Comparison of ENCODE assay signal across 21 cellular contexts in the genomic region with DNA sequence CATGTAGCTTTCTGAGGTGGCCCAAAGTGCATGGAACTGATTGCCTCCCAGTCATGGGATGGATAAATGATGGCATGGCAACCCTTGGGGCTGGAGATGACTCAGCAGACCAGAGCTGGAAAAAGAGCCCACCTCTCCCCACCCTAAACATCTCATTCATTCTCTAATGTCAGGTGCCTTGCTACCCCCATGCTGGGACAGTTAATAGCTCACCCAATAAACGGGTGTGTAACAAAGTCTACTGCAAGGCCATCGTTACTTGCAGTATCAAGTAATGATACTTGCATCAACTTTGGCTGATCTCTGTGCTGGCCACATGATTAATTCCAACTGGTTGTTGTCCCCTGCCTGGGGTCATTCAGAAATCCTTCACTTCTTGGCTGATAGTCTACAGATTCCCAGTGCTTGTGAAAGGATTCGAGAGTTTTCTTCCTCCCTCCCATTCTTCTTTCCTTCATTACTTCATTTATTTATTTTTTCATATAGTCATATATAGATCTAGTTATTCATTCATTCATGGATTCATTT.
A peak's percentile ranks its signal among the peaks of the same experiment; 100 is the strongest.
DNase-seq lines count a peak whose midpoint lies in the region; ATAC-seq, FAIRE-seq and TF ChIP-seq lines count a peak whose summit lies in the region.
"Had no signal": no experiment of that assay in that cellular context is flagged by ENCODE, and none has a peak within 500 bp of the region (broad histone marks: within the 10 kb centered on the region; RNA-seq: fewer than 3 reads in every experiment).

No MANE protein-coding gene starts in this region.

- in situ Hi-C loops in HepG2 (cut with HindIII; ENCODE audit: extremely low pct_ligation_motif_present, low pct_unique_long_range_greater_than_20kb) = loop anchor here (10.0 to 25.0 kb wide), 2 partner anchors 227 to 620 kb away; no protein-coding TSS in a partner anchor

- H2AFZ ChIP-seq in HepG2 (ENCODE audit: low read length) = no peak overlapping the region

- H3K36me3 ChIP-seq in liver (ENCODE audit: control insufficient read depth in 4 of 4, insufficient read depth in 3 of 4, low read depth in 1 of 4, low read length in 3 of 4) (no peaks in the 10 kb centered on the region), HepG2 (replicated peaks in 1 of 2; ENCODE audit: control insufficient read depth in 1 of 2, insufficient read depth in 2 of 2, low read length in 2 of 2) (no peaks in the 10 kb centered on the region)
- H3K36me3 ChIP-seq: BE2C; BLaER1 treated with 17β-estradiol and CSF1 and Interleukin-3, amounts not matched to agents 10 nM and 100 nM had no signal

- H3K4me3 ChIP-seq in liver (ENCODE audit: low read depth in 1 of 3, low read length in 3 of 3) = no peak overlapping the region
- no peak overlapping the region for H3K4me3 ChIP-seq in HepG2 (replicated peaks in 1 of 3; ENCODE audit: insufficient read depth in 1 of 3, low read depth in 2 of 3, low read length in 3 of 3)
- H3K4me3 ChIP-seq: BLaER1 treated with 17β-estradiol and CSF1 and Interleukin-3, amounts not matched to agents 10 nM and 100 nM had no signal

- DNase-seq in HepG2 (ENCODE audit: low spot score) = no peak
- DNase-seq in RCC 7860 (ENCODE audit: low spot score) = peak; percentile 22
- DNase-seq in renal cortical epithelial cell (ENCODE audit: low read depth) = peak; percentile 61
- no peak for DNase-seq in SHP77 treated with DMSO at 0.1 percent for 48 hours (lab: John Stamatoyannopoulos, UW)
- DNase-seq in SIG-M5 treated with dmso at 0.1 percent for 504 hours (lab: John Stamatoyannopoulos, UW; ENCODE audit: unreplicated experiment) = no peak
- DNase-seq: ACHN; AML-193; BE2C; CD4-positive, alpha-beta memory T cell; COR-L47; DMS153; DND-41; GOT3; H7; HCEC 1CT had no signal

- TF ChIP-seq CTCF in liver (IDR thresholded peaks at IDR 0.05; ENCODE audit: low read depth, low read length, missing input control) = no peak
- TF ChIP-seq CTCF in HepG2 (CRISPR knock-in tag; IDR thresholded peaks at IDR 0.05) = no peak

- BruUV-seq in HepG2 (replicated peaks; lab: Mats Ljungman, UMichigan) = no TSS peak

- no peaks in the 10 kb centered on the region for H3K9me3 ChIP-seq in liver (ENCODE audit: control insufficient read depth in 4 of 4, low read length in 3 of 4)
- no peaks in the 10 kb centered on the region for H3K9me3 ChIP-seq in HepG2 (ENCODE audit: low read length)
- H3K9me3 ChIP-seq: BE2C; BLaER1 treated with 17β-estradiol and CSF1 and Interleukin-3, amounts not matched to agents 10 nM and 100 nM had no signal

- ATAC-seq in HepG2 = no peak

- intact Hi-C loops in HepG2 (cut with micrococcal nuclease; ENCODE audit: unreplicated experiment) = no loop called here

- FAIRE-seq in HepG2 (lab: Jason Lieb, UNC) (no peak), RCC 7860 (lab: Jason Lieb, UNC) (no peak)
- FAIRE-seq: A204.1, G401.6, GM12892 had no signal

- H3K9ac ChIP-seq in liver (ENCODE audit: low read depth in 1 of 2, low read length in 2 of 2) (no peak overlapping the region), HepG2 (ENCODE audit: insufficient read depth, low read depth, low read length) (no peak overlapping the region)
- H3K9ac ChIP-seq: BLaER1 treated with 17β-estradiol and CSF1 and Interleukin-3, amounts not matched to agents 10 nM and 100 nM had no signal

- no peaks in the 10 kb centered on the region for H3K27me3 ChIP-seq in liver (ENCODE audit: control insufficient read depth in 4 of 4, insufficient read depth in 4 of 4, low read length in 3 of 4)
- no peaks in the 10 kb centered on the region for H3K27me3 ChIP-seq in HepG2 (ENCODE audit: control insufficient read depth in 1 of 2, insufficient read depth in 2 of 2, low read length in 2 of 2)
- H3K27me3 ChIP-seq: BE2C; BLaER1 treated with 17β-estradiol and CSF1 and Interleukin-3, amounts not matched to agents 10 nM and 100 nM had no signal

- TF ChIP-seq EP300 in HepG2 (IDR thresholded peaks at IDR 0.05; ENCODE audit: low read depth in 2 of 2, low read length in 2 of 2) (no peak), HepG2 (CRISPR knock-in tag; IDR thresholded peaks at IDR 0.05; ENCODE audit: borderline replicate concordance) (no peak)

- no peaks in the 10 kb centered on the region for H3K79me2 ChIP-seq in HepG2 (ENCODE audit: insufficient read depth, low read length)

- POLR2A ChIA-PET in HepG2 (lab: Yijun Ruan, JAX) = no interaction called here

- WGBS in liver = 59% methylated on average over 3 of the region's 3 CpGs
- over 99% methylated on average over 3 of the region's 3 CpGs for WGBS in HepG2 (ENCODE audit: low lambda C conversion rate)

- TF ChIP-seq POLR2A in HepG2 (IDR thresholded peaks at IDR 0.05; ENCODE audit: insufficient read depth in 1 of 2, low read depth in 2 of 2, low read length in 2 of 2) = no peak

- CTCF ChIA-PET in HepG2 (lab: Yijun Ruan, JAX; ENCODE audit: low intra/inter-chr PET ratio, low total read pairs) = no interaction called here

- peaks cover 3 to 31% (median 13%) of the 10 kb centered on the region in 4 donors for H3K4me1 ChIP-seq in liver (ENCODE audit: control insufficient read depth in 4 of 4, insufficient read depth in 4 of 4, low read length in 3 of 4)
- peaks cover 47% of the 10 kb centered on the region for H3K4me1 ChIP-seq in HepG2 (ENCODE audit: insufficient read depth, low read length)
- H3K4me1 ChIP-seq: BE2C had no signal

- no peak overlapping the region for H3K27ac ChIP-seq in liver (ENCODE audit: low read depth in 1 of 2, low read length in 2 of 2)
- H3K27ac ChIP-seq in HepG2 (ENCODE audit: extremely low read length, insufficient read depth, low read length) = no peak overlapping the region
- H3K27ac ChIP-seq: 22Rv1; BLaER1 treated with 17β-estradiol and CSF1 and Interleukin-3, amounts not matched to agents 10 nM and 100 nM had no signal

- no peak overlapping the region for H3K4me2 ChIP-seq in HepG2 (ENCODE audit: low read depth, low read length)
- H3K4me2 ChIP-seq: BLaER1 treated with 17β-estradiol and CSF1 and Interleukin-3, amounts not matched to agents 10 nM and 100 nM had no signal

- H4K20me1 ChIP-seq in HepG2 (ENCODE audit: insufficient read depth, low read length) = no peaks in the 10 kb centered on the region
- H4K20me1 ChIP-seq: BLaER1 treated with 17β-estradiol and CSF1 and Interleukin-3, amounts not matched to agents 10 nM and 100 nM had no signal

- TF ChIP-seq RAD21 in liver (IDR thresholded peaks at IDR 0.05) (no peak), HepG2 (CRISPR knock-in tag; IDR thresholded peaks at IDR 0.05) (no peak)

TF ChIP-seq in liver, 16 proteins besides CTCF, POLR2A, EP300 and RAD21:
- TF ChIP-seq HNF4A (conservative IDR thresholded peaks at IDR 0.05) (no peak), NR2F2 (IDR thresholded peaks at IDR 0.05) (peak; percentile 30), RXRA (IDR thresholded peaks at IDR 0.05) (peak; percentile 54 to 60), GABPA (IDR thresholded peaks at IDR 0.05 in 1 of 2, conservative IDR thresholded peaks at IDR 0.05 in 1 of 2) (no peak), EGR1 (IDR thresholded peaks at IDR 0.05; ENCODE audit: low read depth in 2 of 2) (no peak)

TF ChIP-seq in HepG2, 621 proteins besides CTCF, POLR2A, EP300 and RAD21 (continues in another document):
- TF ChIP-seq, protein P1, sequence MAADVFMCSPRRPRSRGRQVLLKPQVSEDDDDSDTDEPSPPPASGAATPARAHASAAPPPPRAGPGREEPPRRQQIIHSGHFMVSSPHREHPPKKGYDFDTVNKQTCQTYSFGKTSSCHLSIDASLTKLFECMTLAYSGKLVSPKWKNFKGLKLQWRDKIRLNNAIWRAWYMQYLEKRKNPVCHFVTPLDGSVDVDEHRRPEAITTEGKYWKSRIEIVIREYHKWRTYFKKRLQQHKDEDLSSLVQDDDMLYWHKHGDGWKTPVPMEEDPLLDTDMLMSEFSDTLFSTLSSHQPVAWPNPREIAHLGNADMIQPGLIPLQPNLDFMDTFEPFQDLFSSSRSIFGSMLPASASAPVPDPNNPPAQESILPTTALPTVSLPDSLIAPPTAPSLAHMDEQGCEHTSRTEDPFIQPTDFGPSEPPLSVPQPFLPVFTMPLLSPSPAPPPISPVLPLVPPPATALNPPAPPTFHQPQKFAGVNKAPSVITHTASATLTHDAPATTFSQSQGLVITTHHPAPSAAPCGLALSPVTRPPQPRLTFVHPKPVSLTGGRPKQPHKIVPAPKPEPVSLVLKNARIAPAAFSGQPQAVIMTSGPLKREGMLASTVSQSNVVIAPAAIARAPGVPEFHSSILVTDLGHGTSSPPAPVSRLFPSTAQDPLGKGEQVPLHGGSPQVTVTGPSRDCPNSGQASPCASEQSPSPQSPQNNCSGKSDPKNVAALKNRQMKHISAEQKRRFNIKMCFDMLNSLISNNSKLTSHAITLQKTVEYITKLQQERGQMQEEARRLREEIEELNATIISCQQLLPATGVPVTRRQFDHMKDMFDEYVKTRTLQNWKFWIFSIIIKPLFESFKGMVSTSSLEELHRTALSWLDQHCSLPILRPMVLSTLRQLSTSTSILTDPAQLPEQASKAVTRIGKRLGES (CRISPR knock-in tag; IDR thresholded peaks at IDR 0.05; ENCODE audit: borderline replicate concordance) = no peak
- TF ChIP-seq STAG1 (CRISPR knock-in tag; IDR thresholded peaks at IDR 0.05) (no peak), MBNL3 (CRISPR knock-in tag; conservative IDR thresholded peaks at IDR 0.05) (no peak), SMAD3 (CRISPR knock-in tag; IDR thresholded peaks at IDR 0.05) (no peak), ZNF3 (CRISPR knock-in tag; IDR thresholded peaks at IDR 0.05) (no peak), ZSCAN22 (CRISPR knock-in tag; IDR thresholded peaks at IDR 0.05) (no peak)
- TF ChIP-seq, protein P2, sequence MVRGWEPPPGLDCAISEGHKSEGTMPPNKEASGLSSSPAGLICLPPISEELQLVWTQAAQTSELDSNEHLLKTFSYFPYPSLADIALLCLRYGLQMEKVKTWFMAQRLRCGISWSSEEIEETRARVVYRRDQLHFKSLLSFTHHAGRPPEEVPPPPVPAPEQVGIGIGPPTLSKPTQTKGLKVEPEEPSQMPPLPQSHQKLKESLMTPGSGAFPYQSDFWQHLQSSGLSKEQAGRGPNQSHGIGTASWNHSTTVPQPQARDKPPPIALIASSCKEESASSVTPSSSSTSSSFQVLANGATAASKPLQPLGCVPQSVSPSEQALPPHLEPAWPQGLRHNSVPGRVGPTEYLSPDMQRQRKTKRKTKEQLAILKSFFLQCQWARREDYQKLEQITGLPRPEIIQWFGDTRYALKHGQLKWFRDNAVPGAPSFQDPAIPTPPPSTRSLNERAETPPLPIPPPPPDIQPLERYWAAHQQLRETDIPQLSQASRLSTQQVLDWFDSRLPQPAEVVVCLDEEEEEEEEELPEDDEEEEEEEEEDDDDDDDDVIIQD (CRISPR knock-in tag; IDR thresholded peaks at IDR 0.05; ENCODE audit: low read depth) = no peak
- TF ChIP-seq, protein P3, sequence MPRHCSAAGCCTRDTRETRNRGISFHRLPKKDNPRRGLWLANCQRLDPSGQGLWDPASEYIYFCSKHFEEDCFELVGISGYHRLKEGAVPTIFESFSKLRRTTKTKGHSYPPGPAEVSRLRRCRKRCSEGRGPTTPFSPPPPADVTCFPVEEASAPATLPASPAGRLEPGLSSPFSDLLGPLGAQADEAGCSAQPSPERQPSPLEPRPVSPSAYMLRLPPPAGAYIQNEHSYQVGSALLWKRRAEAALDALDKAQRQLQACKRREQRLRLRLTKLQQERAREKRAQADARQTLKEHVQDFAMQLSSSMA (CRISPR knock-in tag; IDR thresholded peaks at IDR 0.05) = no peak

Comparison
In these comparisons a context has a peak if more than half of its experiments do, and no peak if none do; other contexts are left out.
1. DNase-seq: peak in RCC 7860 (single experiment) and renal cortical epithelial cell (single experiment); none in HepG2 (single experiment), SHP77 treated with DMSO at 0.1 percent for 48 hours (single experiment) and SIG-M5 treated with dmso at 0.1 percent for 504 hours (single experiment).